Comparison of ENCODE assay signal across 11 cellular contexts in the genomic region with DNA sequence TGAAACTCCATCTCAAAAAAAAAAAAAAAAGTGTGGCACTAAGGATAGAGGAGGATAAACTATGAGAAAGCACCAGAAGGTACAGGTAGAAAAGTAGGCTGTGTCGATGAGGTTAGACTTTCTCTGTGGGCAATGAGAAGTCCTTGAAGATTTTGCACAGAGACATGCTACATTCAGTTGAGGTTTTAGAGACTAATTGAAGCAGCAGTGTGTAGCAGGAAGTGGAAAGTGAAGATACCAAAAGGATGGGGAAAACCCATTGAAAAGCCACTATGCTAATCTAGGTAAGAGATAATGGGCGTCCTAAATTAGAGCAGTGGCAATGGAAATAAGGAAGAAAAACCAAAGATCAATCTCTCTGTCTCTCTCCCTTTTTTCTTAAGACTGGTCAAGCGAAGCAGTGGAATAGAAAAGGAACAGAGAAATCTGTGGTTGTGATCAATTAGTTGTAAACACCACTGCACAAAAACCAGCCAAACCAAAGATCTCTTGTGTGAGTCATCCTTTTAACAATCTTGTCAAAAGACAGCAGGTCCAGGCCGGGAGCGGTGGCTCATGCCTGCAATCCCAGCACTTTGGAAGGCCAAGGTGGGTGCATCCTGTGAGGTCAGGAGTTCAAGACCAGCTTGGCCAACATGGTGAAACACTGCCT. TPM values are rescaled to one million over a fixed set of nuclear protein-coding genes. Genes with fewer than 3 reads are reported as not detected.
A peak's percentile ranks its signal among the peaks of the same experiment; 100 is the strongest.
DNase-seq lines count a peak whose midpoint lies in the region; ATAC-seq lines count a peak whose summit lies in the region.
"Had no signal": no experiment of that assay in that cellular context is flagged by ENCODE, and none has a peak within 500 bp of the region (broad histone marks: within the 10 kb centered on the region; RNA-seq: fewer than 3 reads in every experiment).

No MANE protein-coding gene starts in this region.

- H3K4me3 Mint-ChIP-seq in CD4-positive, CD25-positive, alpha-beta regulatory T cell, result peak overlapping the region in 2 of 4 donors; percentile 13 to 66
- H3K4me3 Mint-ChIP-seq in activated T-helper 2 cell treated with anti-CD3 and anti-CD28 coated beads, Interferon-gamma antibody, Interleukin-2, Interleukin-4, amounts not matched to agents 10 μg/mL and 5 μg/mL and 100 μg/mL, durations not matched to agents 14 hours and 24 hours and 36 hours (ENCODE audit: low read depth), result no peak overlapping the region
- H3K4me3 Mint-ChIP-seq: CD14-positive monocyte; dendritic cell treated with granulocyte-macrophage colony-stimulating factor and Interleukin-4, amounts not matched to agents 40 ng/mL and 50 ng/mL, for 4 days had no signal

- no peak overlapping the region for H3K4ac ChIP-seq in trophoblast cell (ENCODE audit: low read depth, low read length)

- peaks cover 2% of the 10 kb centered on the region for H3K27me3 ChIP-seq in CD4-positive, CD25-positive, alpha-beta regulatory T cell (ENCODE audit: control insufficient read depth, insufficient read depth, low read length)
- peaks cover 10% of the 10 kb centered on the region for H3K27me3 ChIP-seq in trophoblast cell (ENCODE audit: insufficient read depth, low read length)

- no peak overlapping the region for H2BK120ac ChIP-seq in trophoblast cell (ENCODE audit: insufficient read depth, low read length, poor library complexity)

- no peak overlapping the region for H3K23ac ChIP-seq in trophoblast cell (ENCODE audit: low read length)

- no peaks in the 10 kb centered on the region for H3K36me3 ChIP-seq in CD4-positive, CD25-positive, alpha-beta regulatory T cell (ENCODE audit: control insufficient read depth, insufficient read depth, low read length)
- H3K36me3 ChIP-seq in trophoblast cell (ENCODE audit: control insufficient read depth in 1 of 2, insufficient read depth in 2 of 2, low read length in 2 of 2), result no peaks in the 10 kb centered on the region

- H2BK5ac ChIP-seq in trophoblast cell (ENCODE audit: low read depth, low read length, poor library complexity), result no peak overlapping the region

- peaks cover 5 to 29% (median 15%) of the 10 kb centered on the region in 4 donors for H3K4me1 Mint-ChIP-seq in CD4-positive, CD25-positive, alpha-beta regulatory T cell
- H3K4me1 Mint-ChIP-seq in activated T-helper 2 cell treated with anti-CD3 and anti-CD28 coated beads, Interferon-gamma antibody, Interleukin-2, Interleukin-4, amounts not matched to agents 10 μg/mL and 5 μg/mL and 100 μg/mL, durations not matched to agents 14 hours and 24 hours and 36 hours (ENCODE audit: low read depth), result peaks cover 24% of the 10 kb centered on the region

- H3K27ac ChIP-seq in CD4-positive, CD25-positive, alpha-beta regulatory T cell (ENCODE audit: insufficient read depth, low read length, poor library complexity, severe bottlenecking), result no peak overlapping the region
- no peak overlapping the region for H3K27ac ChIP-seq in trophoblast cell (ENCODE audit: low read depth, low read length)

- no peak overlapping the region for H4K12ac ChIP-seq in trophoblast cell (ENCODE audit: low read depth, low read length)

- no peak overlapping the region for H3K4me3 ChIP-seq in CD4-positive, CD25-positive, alpha-beta regulatory T cell (ENCODE audit: low read depth, low read length)
- H3K4me3 ChIP-seq in trophoblast cell (ENCODE audit: low read depth, low read length), result no peak overlapping the region

- no peak overlapping the region for H3K9ac ChIP-seq in trophoblast cell (ENCODE audit: low read length)

- H3K27me3 Mint-ChIP-seq in CD4-positive, CD25-positive, alpha-beta regulatory T cell, result peaks cover 13% of the 10 kb centered on the region
- peaks cover 37% of the 10 kb centered on the region for H3K27me3 Mint-ChIP-seq in activated T-helper 2 cell treated with anti-CD3 and anti-CD28 coated beads, Interferon-gamma antibody, Interleukin-2, Interleukin-4, amounts not matched to agents 10 μg/mL and 5 μg/mL and 100 μg/mL, durations not matched to agents 14 hours and 24 hours and 36 hours (ENCODE audit: low read depth)

- peak overlapping the region in 1 of 3 donors; percentile 11 for H3K27ac Mint-ChIP-seq in CD4-positive, CD25-positive, alpha-beta regulatory T cell
- peak overlapping the region; percentile 66 for H3K27ac Mint-ChIP-seq in activated T-helper 2 cell treated with anti-CD3 and anti-CD28 coated beads, Interferon-gamma antibody, Interleukin-2, Interleukin-4, amounts not matched to agents 10 μg/mL and 5 μg/mL and 100 μg/mL, durations not matched to agents 14 hours and 24 hours and 36 hours
- H3K27ac Mint-ChIP-seq: CD14-positive monocyte; dendritic cell treated with granulocyte-macrophage colony-stimulating factor and Interleukin-4, amounts not matched to agents 40 ng/mL and 50 ng/mL, for 4 days; progenitor cell of endocrine pancreas had no signal

- intact Hi-C loops in activated T-helper 2 cell treated with anti-CD3 and anti-CD28 coated beads, Interferon-gamma antibody, Interleukin-2, Interleukin-4, amounts not matched to agents 10 μg/mL and 5 μg/mL and 100 μg/mL, durations not matched to agents 14 hours and 24 hours and 36 hours (cut with micrococcal nuclease), result loop anchor here (1.0 to 5.0 kb wide), 4 partner anchors 12 to 136 kb away; a partner anchor contains a TSS

- ATAC-seq in CD4-positive, CD25-positive, alpha-beta regulatory T cell (ENCODE audit: low read depth in 2 of 2), result peak; percentile 68 to 74
- ATAC-seq in GM19452 (IDR thresholded peaks at IDR 0.05; ENCODE audit: unreplicated experiment) (peak; percentile 87), HG03354 (IDR thresholded peaks at IDR 0.05; ENCODE audit: poor library complexity, severe bottlenecking, unreplicated experiment) (peak; percentile 80)

- no peak overlapping the region for H3K14ac ChIP-seq in trophoblast cell (ENCODE audit: low read length)

- no peaks in the 10 kb centered on the region for H3K79me1 ChIP-seq in trophoblast cell (ENCODE audit: low read length)

- no peak overlapping the region for H2BK12ac ChIP-seq in trophoblast cell (ENCODE audit: low read length)

- no peak overlapping the region for H3K18ac ChIP-seq in trophoblast cell (ENCODE audit: low read length)

- H3K9me3 Mint-ChIP-seq in CD4-positive, CD25-positive, alpha-beta regulatory T cell, result no peaks in the 10 kb centered on the region
- H3K9me3 Mint-ChIP-seq in activated T-helper 2 cell treated with anti-CD3 and anti-CD28 coated beads, Interferon-gamma antibody, Interleukin-2, Interleukin-4, amounts not matched to agents 10 μg/mL and 5 μg/mL and 100 μg/mL, durations not matched to agents 14 hours and 24 hours and 36 hours, result no peaks in the 10 kb centered on the region
- H3K9me3 Mint-ChIP-seq: dendritic cell treated with granulocyte-macrophage colony-stimulating factor and Interleukin-4, amounts not matched to agents 40 ng/mL and 50 ng/mL, for 4 days had no signal

- H2AFZ ChIP-seq in trophoblast cell (ENCODE audit: insufficient read depth, low read length, poor library complexity), result no peak overlapping the region

- peaks cover 3% of the 10 kb centered on the region for H3K36me3 Mint-ChIP-seq in CD4-positive, CD25-positive, alpha-beta regulatory T cell
- peaks cover 3% of the 10 kb centered on the region for H3K36me3 Mint-ChIP-seq in activated T-helper 2 cell treated with anti-CD3 and anti-CD28 coated beads, Interferon-gamma antibody, Interleukin-2, Interleukin-4, amounts not matched to agents 10 μg/mL and 5 μg/mL and 100 μg/mL, durations not matched to agents 14 hours and 24 hours and 36 hours (ENCODE audit: low read depth)

- no CpG with 5 or more reads among the region's 5 CpGs for WGBS in trophoblast cell (ENCODE audit: extremely low coverage, insufficient coverage, insufficient read length)

- peaks cover 14% of the 10 kb centered on the region for H3K4me1 ChIP-seq in CD4-positive, CD25-positive, alpha-beta regulatory T cell (ENCODE audit: control insufficient read depth, insufficient read depth, low read length, poor library complexity, severe bottlenecking)
- H3K4me1 ChIP-seq in trophoblast cell (ENCODE audit: control insufficient read depth in 1 of 2, insufficient read depth in 2 of 2, low read length in 2 of 2), result peaks cover 4% of the 10 kb centered on the region in 2 experiments

- H3K4me2 ChIP-seq in trophoblast cell (ENCODE audit: low read length), result no peak overlapping the region

- H2AK5ac ChIP-seq in trophoblast cell (ENCODE audit: low read length), result no peak overlapping the region

- no peak overlapping the region for H4K8ac ChIP-seq in trophoblast cell (ENCODE audit: low read depth, low read length)

- peak in 2 of 3 donors; percentile 26 to 39 for DNase-seq in CD4-positive, CD25-positive, alpha-beta regulatory T cell
- DNase-seq in activated T-helper 2 cell treated with anti-CD3 and anti-CD28 coated beads, Interferon-gamma antibody, Interleukin-2, Interleukin-4, amounts not matched to agents 10 μg/mL and 5 μg/mL and 100 μg/mL, durations not matched to agents 14 hours and 24 hours and 36 hours (ENCODE audit: low spot score), result no peak
- no peak for DNase-seq in trophoblast cell
- no peak for DNase-seq in G401 (ENCODE audit: low spot score)
- no peak for DNase-seq in effector CD8-positive, alpha-beta T cell (lab: John Stamatoyannopoulos, UW)
- no peak for DNase-seq in hippocampal formation (lab: John Stamatoyannopoulos, UW)

- no peak overlapping the region for H4K91ac ChIP-seq in trophoblast cell (ENCODE audit: low read depth, low read length)

- no peaks in the 10 kb centered on the region for H3K79me2 ChIP-seq in trophoblast cell (ENCODE audit: control insufficient read depth, insufficient read depth, low read length, poor library complexity)

- no peaks in the 10 kb centered on the region for H3K9me3 ChIP-seq in CD4-positive, CD25-positive, alpha-beta regulatory T cell (ENCODE audit: control insufficient read depth in 2 of 2, low read length in 2 of 2)
- no peaks in the 10 kb centered on the region for H3K9me3 ChIP-seq in trophoblast cell (ENCODE audit: insufficient read depth, low read depth, low read length)

- in situ Hi-C loops in G401 (cut with HindIII; ENCODE audit: low sequenced_read_pairs), result no loop called here

RNA-seq across cellular contexts. Expression of a gene that starts 3.5 kb away (rescaled TPM):
- 2.0 TPM for total RNA-seq in CD4-positive, CD25-positive, alpha-beta regulatory T cell
- 10 to 100 TPM in 2 of 4 donors, 1 to 10 TPM in 2; 4.2 to 21.2 (median 9.1) TPM for polyA plus RNA-seq in CD4-positive, CD25-positive, alpha-beta regulatory T cell
- total RNA-seq in activated T-helper 2 cell treated with anti-CD3 and anti-CD28 coated beads, Interferon-gamma antibody, Interleukin-2, Interleukin-4, amounts not matched to agents 10 μg/mL and 5 μg/mL and 100 μg/mL, durations not matched to agents 14 hours and 24 hours and 36 hours, result 0.75 TPM in 1 of 2 replicates, not detected in the other
- not detected in 2 replicates for polyA plus RNA-seq in trophoblast cell (2013)
- not detected in 2 replicates for total RNA-seq in G401 (2014; rRNA removed; shearing (Covaris generic))
- total RNA-seq: progenitor cell of endocrine pancreas had no signal
- polyA plus RNA-seq: CD14-positive monocyte had no signal

Comparison
In these comparisons a context has a peak if more than half of its experiments do, and no peak if none do; other contexts are left out.
1. DNase-seq: peak in CD4-positive, CD25-positive, alpha-beta regulatory T cell (2 of 3); none in activated T-helper 2 cell treated with anti-CD3 and anti-CD28 coated beads, Interferon-gamma antibody, Interleukin-2, Interleukin-4, amounts not matched to agents 10 μg/mL and 5 μg/mL and 100 μg/mL, durations not matched to agents 14 hours and 24 hours and 36 hours (single experiment), trophoblast cell (0 of 2), G401 (single experiment), effector CD8-positive, alpha-beta T cell (single experiment) and hippocampal formation (0 of 2).
2. Peak in every context shown above with its lines, with median percentiles within 50 percentile points of each other: ATAC-seq.